ENCODE assay signal across 27 cellular contexts in genomic region chr3:140636452-140637138, GRCh38. TPM values are rescaled to one million over a fixed set of nuclear protein-coding genes. Genes with fewer than 3 reads are reported as not detected.
A peak's percentile ranks its signal among the peaks of the same experiment; 100 is the strongest.
DNase-seq lines count a peak whose midpoint lies in the region; ATAC-seq and TF ChIP-seq lines count a peak whose summit lies in the region.
"Had no signal": no experiment of that assay in that cellular context is flagged by ENCODE, and none has a peak within 500 bp of the region (broad histone marks: within the 10 kb centered on the region; RNA-seq: fewer than 3 reads in every experiment).

No MANE protein-coding gene starts in this region.

- CTCF ChIA-PET in MCF 10A (lab: Yijun Ruan, JAX) (interaction anchor here (0.6 kb wide), 1 partner anchor 231 kb away, joined by 3 read pairs; no protein-coding TSS in a partner anchor), mammary epithelial cell (lab: Charles Lee; ENCODE audit: low non-redundant PET) (no interaction called here)

- no peaks in the 10 kb centered on the region for H3K36me3 ChIP-seq in breast epithelium
- no peaks in the 10 kb centered on the region for H3K36me3 ChIP-seq in mammary epithelial cell (ENCODE audit: insufficient read depth, low read length)
- H3K36me3 ChIP-seq in body of pancreas (replicated peaks in 1 of 2; ENCODE audit: insufficient read depth in 1 of 2, low read depth in 2 of 2): no peaks in the 10 kb centered on the region
- H3K36me3 ChIP-seq: tibial nerve had no signal

- H3K9me3 ChIP-seq in breast epithelium (no peaks in the 10 kb centered on the region), mammary epithelial cell (replicated peaks; ENCODE audit: insufficient read depth, low read length) (no peaks in the 10 kb centered on the region), body of pancreas (no peaks in the 10 kb centered on the region)
- H3K9me3 ChIP-seq: tibial nerve had no signal

- H3K27ac Mint-ChIP-seq in MCF 10A (ENCODE audit: low read depth, unreplicated experiment) (no peak overlapping the region), type B pancreatic cell (no peak overlapping the region)
- H3K27ac Mint-ChIP-seq in effector memory CD8-positive, alpha-beta T cell: no peak overlapping the region
- H3K27ac Mint-ChIP-seq: stimulated activated memory B cell treated with anti-CD40 and anti-IgM and Interleukin-4, amounts not matched to agents 10 μg/mL and 1 μg/mL and 100 μg/mL, for 72 hours; T-helper 17 cell had no signal

- H3K4me3 ChIP-seq in breast epithelium: no peak overlapping the region
- H3K4me3 ChIP-seq in mammary epithelial cell (replicated peaks in 1 of 3; ENCODE audit: insufficient read depth in 1 of 3, low read depth in 2 of 3, low read length in 3 of 3): no peak overlapping the region
- no peak overlapping the region for H3K4me3 ChIP-seq in body of pancreas
- H3K4me3 ChIP-seq: tibial nerve had no signal

- POLR2A ChIA-PET in MCF 10A (lab: Yijun Ruan, JAX): no interaction called here

- H3K4me1 Mint-ChIP-seq in MCF 10A (ENCODE audit: insufficient read depth, unreplicated experiment) (no peaks in the 10 kb centered on the region), type B pancreatic cell (ENCODE audit: unreplicated experiment) (peaks cover 3% of the 10 kb centered on the region)
- H3K4me1 Mint-ChIP-seq in effector memory CD8-positive, alpha-beta T cell (ENCODE audit: low read depth in 2 of 2): no peaks in the 10 kb centered on the region
- H3K4me1 Mint-ChIP-seq: neural crest cell; stimulated activated memory B cell treated with anti-CD40 and anti-IgM and Interleukin-4, amounts not matched to agents 10 μg/mL and 1 μg/mL and 100 μg/mL, for 72 hours; T-helper 17 cell had no signal

- DNase-seq in MCF 10A (ENCODE audit: unreplicated experiment) (peak; percentile 16), breast epithelium (ENCODE audit: low spot score in 2 of 2) (no peak), mammary epithelial cell (peak; percentile 52), iris pigment epithelial cell (ENCODE audit: low read depth) (peak; percentile 2), type B pancreatic cell (ENCODE audit: extremely low spot score, unreplicated experiment) (no peak), body of pancreas (no peak)
- DNase-seq in effector memory CD8-positive, alpha-beta T cell: no peak
- DNase-seq: 8988T; activated CD4-positive, alpha-beta T cell treated with anti-CD3 and anti-CD28 coated beads, Interleukin-2, amount 50 U/mL, for 48 hours; effector memory CD4-positive, alpha-beta T cell; left colon; NCI-H1417; NCI-H69; OCI-M1; stimulated activated CD4-positive, alpha-beta T cell treated with anti-CD3 and anti-CD28 coated beads, Interleukin-15, amount 100 ng/mL, for 24 hours; T-helper 17 cell had no signal

- no peaks in the 10 kb centered on the region for H3K27me3 Mint-ChIP-seq in MCF 10A (ENCODE audit: insufficient read depth, unreplicated experiment)
- no peaks in the 10 kb centered on the region for H3K27me3 Mint-ChIP-seq in type B pancreatic cell
- no peaks in the 10 kb centered on the region for H3K27me3 Mint-ChIP-seq in effector memory CD8-positive, alpha-beta T cell
- H3K27me3 Mint-ChIP-seq: stimulated activated memory B cell treated with anti-CD40 and anti-IgM and Interleukin-4, amounts not matched to agents 10 μg/mL and 1 μg/mL and 100 μg/mL, for 72 hours; T-helper 17 cell had no signal

- no peak overlapping the region for H3K27ac ChIP-seq in breast epithelium
- H3K27ac ChIP-seq in mammary epithelial cell (ENCODE audit: insufficient read depth, low read depth, low read length): no peak overlapping the region
- no peak overlapping the region for H3K27ac ChIP-seq in body of pancreas
- H3K27ac ChIP-seq: tibial nerve had no signal

- no peaks in the 10 kb centered on the region for H4K20me1 ChIP-seq in mammary epithelial cell (ENCODE audit: insufficient read depth, low read length)

- H3K79me2 ChIP-seq in mammary epithelial cell (ENCODE audit: insufficient read depth, low read length): no peaks in the 10 kb centered on the region

- H3K4me1 ChIP-seq in breast epithelium (no peaks in the 10 kb centered on the region), mammary epithelial cell (ENCODE audit: insufficient read depth, low read length) (no peaks in the 10 kb centered on the region), body of pancreas (no peaks in the 10 kb centered on the region)

- H3K4me2 ChIP-seq in mammary epithelial cell (ENCODE audit: insufficient read depth, low read depth, low read length): no peak overlapping the region

- intact Hi-C loops in MCF 10A (cut with micrococcal nuclease) (no loop called here), breast epithelium (cut with DNase I; ENCODE audit: low total_unique reads) (no loop called here), mammary epithelial cell (cut with micrococcal nuclease) (no loop called here), body of pancreas (cut with DNase I) (no loop called here)

- 67% methylated on average over 6 of the region's 6 CpGs for WGBS in mammary epithelial cell (ENCODE audit: low coverage, missing lambda C conversion rate)
- 60 to 71% methylated on average over 6 of the region's 6 CpGs for WGBS in body of pancreas, 2 donors

- H3K27me3 ChIP-seq in breast epithelium (no peaks in the 10 kb centered on the region), mammary epithelial cell (ENCODE audit: insufficient read depth, low read length) (no peaks in the 10 kb centered on the region), body of pancreas (no peaks in the 10 kb centered on the region)
- H3K27me3 ChIP-seq: tibial nerve had no signal

- no peaks in the 10 kb centered on the region for H3K9me3 Mint-ChIP-seq in MCF 10A (ENCODE audit: unreplicated experiment)
- H3K9me3 Mint-ChIP-seq in type B pancreatic cell: no peaks in the 10 kb centered on the region
- H3K9me3 Mint-ChIP-seq in effector memory CD8-positive, alpha-beta T cell: peaks cover 0 to 5% of the 10 kb centered on the region in 2 donors
- H3K9me3 Mint-ChIP-seq: neural crest cell; stimulated activated memory B cell treated with anti-CD40 and anti-IgM and Interleukin-4, amounts not matched to agents 10 μg/mL and 1 μg/mL and 100 μg/mL, for 72 hours had no signal

- H3K9ac ChIP-seq in mammary epithelial cell (ENCODE audit: insufficient read depth, low read length): no peak overlapping the region

- H3K4me3 Mint-ChIP-seq in MCF 10A (ENCODE audit: unreplicated experiment): no peak overlapping the region
- H3K4me3 Mint-ChIP-seq in type B pancreatic cell: peak overlapping the region; percentile 10
- H3K4me3 Mint-ChIP-seq in effector memory CD8-positive, alpha-beta T cell: no peak overlapping the region
- H3K4me3 Mint-ChIP-seq: neural crest cell; stimulated activated memory B cell treated with anti-CD40 and anti-IgM and Interleukin-4, amounts not matched to agents 10 μg/mL and 1 μg/mL and 100 μg/mL, for 72 hours; T-helper 17 cell had no signal

- H3K36me3 Mint-ChIP-seq in MCF 10A (ENCODE audit: insufficient read depth, unreplicated experiment) (no peaks in the 10 kb centered on the region), type B pancreatic cell (no peaks in the 10 kb centered on the region)
- no peaks in the 10 kb centered on the region for H3K36me3 Mint-ChIP-seq in effector memory CD8-positive, alpha-beta T cell (ENCODE audit: insufficient read depth)
- H3K36me3 Mint-ChIP-seq: stimulated activated memory B cell treated with anti-CD40 and anti-IgM and Interleukin-4, amounts not matched to agents 10 μg/mL and 1 μg/mL and 100 μg/mL, for 72 hours had no signal

- TF ChIP-seq POLR2A in breast epithelium (IDR thresholded peaks at IDR 0.05) (no peak), body of pancreas (IDR thresholded peaks at IDR 0.05) (no peak)

- BruUV-seq in MCF 10A (replicated peaks; lab: Mats Ljungman, UMichigan) (no TSS peak), mammary epithelial cell (replicated peaks; lab: Mats Ljungman, UMichigan) (no TSS peak)

- TF ChIP-seq CTCF in MCF 10A (IDR thresholded peaks at IDR 0.05; ENCODE audit: unreplicated experiment) (no peak), breast epithelium (IDR thresholded peaks at IDR 0.05) (no peak), mammary epithelial cell (conservative IDR thresholded peaks at IDR 0.05 in 1 of 2, IDR thresholded peaks at IDR 0.05 in 1 of 2; ENCODE audit: extremely low read depth in 1 of 2, insufficient read depth in 1 of 2, low read depth in 1 of 2, low read length in 2 of 2) (no peak), type B pancreatic cell (conservative IDR thresholded peaks at IDR 0.05) (no peak), body of pancreas (IDR thresholded peaks at IDR 0.05) (no peak)

- ATAC-seq in effector memory CD8-positive, alpha-beta T cell (replicated peaks): no peak
- ATAC-seq in body of pancreas: no peak
- no peak for ATAC-seq in HG03095 (IDR thresholded peaks at IDR 0.05; ENCODE audit: unreplicated experiment)
- ATAC-seq: left colon; stimulated activated memory B cell treated with anti-CD40 and anti-IgM and Interleukin-4, amounts not matched to agents 10 μg/mL and 1 μg/mL and 100 μg/mL, for 72 hours; T-helper 17 cell had no signal

- dilution Hi-C loops in mammary epithelial cell (cut with HindIII; ENCODE audit: low sequenced_read_pairs): no loop called here

- in situ Hi-C loops in mammary epithelial cell (cut with MboI; ENCODE audit: low sequenced_read_pairs in 2 of 2): no loop called here

- H2AFZ ChIP-seq in mammary epithelial cell (ENCODE audit: low read depth, low read length): peak overlapping the region; percentile 6

RNA-seq across cellular contexts. Expression of gene TRIM42, which starts 41.3 kb away (rescaled TPM):
- total RNA-seq in MCF 10A (2022): not detected in 2 replicates
- total RNA-seq in breast epithelium: not detected
- not detected for total RNA-seq in mammary epithelial cell
- not detected for polyA plus RNA-seq in mammary epithelial cell
- polyA minus RNA-seq in mammary epithelial cell: not detected
- total RNA-seq in type B pancreatic cell (ENCODE audit: low replicate concordance): not detected in 2 replicates
- total RNA-seq in body of pancreas: not detected
- total RNA-seq: chondrocyte, fibroblast of villous mesenchyme, left colon, LHCN-M2, mononuclear cell, neural crest cell, pulmonary artery endothelial cell, SK-MEL-5, T-helper 17 cell, tibial nerve had no signal
- polyA plus RNA-seq: BJ had no signal

Comparison
In these comparisons a context has a peak if more than half of its experiments do, and no peak if none do; other contexts are left out.
1. DNase-seq: peak in MCF 10A (single experiment), mammary epithelial cell (single experiment) and iris pigment epithelial cell (single experiment); none in breast epithelium (0 of 2), type B pancreatic cell (single experiment), effector memory CD8-positive, alpha-beta T cell (0 of 3) and body of pancreas (0 of 4).